In the genomic region with DNA sequence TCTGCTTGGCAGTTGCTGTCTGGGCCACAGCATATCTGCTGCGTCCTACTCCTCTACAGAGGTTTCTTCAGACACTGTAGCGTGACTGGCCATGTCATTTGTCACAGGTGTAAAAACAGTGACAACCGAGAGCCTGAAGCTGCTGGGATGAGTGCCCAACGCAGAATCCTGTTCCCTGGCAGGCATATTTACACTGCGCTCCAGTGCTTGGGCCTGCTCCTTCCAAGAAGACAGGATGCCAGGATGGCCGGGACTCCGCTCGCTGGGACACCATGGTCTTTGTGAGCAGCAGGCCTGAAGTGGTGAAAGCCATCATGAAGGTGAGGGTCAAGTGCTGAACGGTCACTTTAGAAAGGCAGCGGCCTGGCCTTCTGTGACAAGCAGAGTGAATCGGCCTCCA, we compare ENCODE assay signal across 16 cellular contexts.
DNase-seq lines count a peak whose midpoint lies in the region; ATAC-seq and TF ChIP-seq lines count a peak whose summit lies in the region.
"Had no signal": no experiment of that assay in that cellular context is flagged by ENCODE, and none has a peak within 500 bp of the region (broad histone marks: within the 10 kb centered on the region; RNA-seq: fewer than 3 reads in every experiment).

No MANE protein-coding gene starts in this region.

- TF ChIP-seq CTCF in left ventricle myocardium inferior (IDR thresholded peaks at IDR 0.05; ENCODE audit: borderline replicate concordance) (no peak), dorsolateral prefrontal cortex (IDR thresholded peaks at IDR 0.05 in 54 of 56, conservative IDR thresholded peaks at IDR 0.05 in 2 of 56; ENCODE audit: low read depth in 1 of 56, partially characterized antibody in 56 of 56) (no peak), neural progenitor cell (IDR thresholded peaks at IDR 0.05) (no peak)

- H3K4me2 ChIP-seq in neural progenitor cell: peak overlapping the region; percentile 68

- H3K27me3 ChIP-seq in left ventricle myocardium inferior (ENCODE audit: low read depth) (peaks cover 74% of the 10 kb centered on the region), dorsolateral prefrontal cortex (no peaks in the 10 kb centered on the region), neural progenitor cell (peaks cover 9% of the 10 kb centered on the region)

- H3K36me3 Mint-ChIP-seq in neural progenitor cell: no peaks in the 10 kb centered on the region
- H3K36me3 Mint-ChIP-seq: IgD-negative memory B cell had no signal

- peaks cover 19% of the 10 kb centered on the region for H3K4me1 Mint-ChIP-seq in neural progenitor cell

- intact Hi-C loops in Right ventricle myocardium superior (cut with DNase I): loop anchor here (10.0 kb wide), 1 partner anchor 297 kb away; no protein-coding TSS in a partner anchor
- intact Hi-C loops in left ventricle myocardium inferior (cut with micrococcal nuclease): loop anchor here (10.0 kb wide), 2 partner anchors 167 to 297 kb away; no protein-coding TSS in a partner anchor
- intact Hi-C loops in dorsolateral prefrontal cortex (cut with DNase I): no loop called here

- no peak overlapping the region for H3K27ac ChIP-seq in left ventricle myocardium inferior (replicated peaks)
- H3K27ac ChIP-seq in dorsolateral prefrontal cortex: peak overlapping the region in 31 of 59 donors; percentile 3 to 81 (median 53)
- H3K27ac ChIP-seq in neural progenitor cell: no peak overlapping the region
- H3K27ac ChIP-seq: C4-2B, GM23248, RWPE1 had no signal

- H3K9me3 ChIP-seq in left ventricle myocardium inferior (replicated peaks) (no peaks in the 10 kb centered on the region), neural progenitor cell (ENCODE audit: low read depth) (no peaks in the 10 kb centered on the region)

- H3K79me2 ChIP-seq in neural progenitor cell (ENCODE audit: low read depth): no peaks in the 10 kb centered on the region

- DNase-seq in Right ventricle myocardium superior (no peak), left ventricle myocardium inferior (no peak), dorsolateral prefrontal cortex (peak in 5 of 10 donors; percentile 28 to 68 (median 48)), neural progenitor cell (ENCODE audit: low spot score) (no peak), Kasumi-1 (lab: John Stamatoyannopoulos, UW) (no peak), SKM-1 (lab: John Stamatoyannopoulos, UW; ENCODE audit: unreplicated experiment) (no peak)
- no peak for DNase-seq in activated CD4-positive, CD25-positive, alpha-beta regulatory T cell treated with anti-CD3 and anti-CD28 coated beads, Interleukin-2, amount 50 U/mL, for 72 hours
- DNase-seq: GM23248, NCI-H146, NCI-H2171, NCI-H510A had no signal

- H3K36me3 ChIP-seq in left ventricle myocardium inferior (no peaks in the 10 kb centered on the region), neural progenitor cell (no peaks in the 10 kb centered on the region)

- no peak overlapping the region for H3K27ac Mint-ChIP-seq in neural progenitor cell
- H3K27ac Mint-ChIP-seq: IgD-negative memory B cell had no signal

- H3K4me1 ChIP-seq in left ventricle myocardium inferior (no peaks in the 10 kb centered on the region), neural progenitor cell (peaks cover 48% of the 10 kb centered on the region)

- ATAC-seq in Right ventricle myocardium superior (ENCODE audit: poor library complexity) (peak; percentile 51), HG03045 (IDR thresholded peaks at IDR 0.05; ENCODE audit: unreplicated experiment) (no peak)
- ATAC-seq: HCT116 had no signal

- H3K9ac ChIP-seq in neural progenitor cell: no peak overlapping the region
- H3K9ac ChIP-seq: GM23248 had no signal

- peaks cover 6% of the 10 kb centered on the region for H3K27me3 Mint-ChIP-seq in neural progenitor cell (ENCODE audit: insufficient read depth, low read depth)
- H3K27me3 Mint-ChIP-seq: IgD-negative memory B cell had no signal

- H3K9me3 Mint-ChIP-seq in neural progenitor cell: peaks cover 6% of the 10 kb centered on the region
- H3K9me3 Mint-ChIP-seq: IgD-negative memory B cell had no signal

- H3K4me3 ChIP-seq in left ventricle myocardium inferior (no peak overlapping the region), dorsolateral prefrontal cortex (no peak overlapping the region), neural progenitor cell (no peak overlapping the region)
- H3K4me3 ChIP-seq: GM23248 had no signal

- H3F3A ChIP-seq in neural progenitor cell (ENCODE audit: low read depth): peaks cover 21% of the 10 kb centered on the region

- H4K20me1 ChIP-seq in neural progenitor cell (ENCODE audit: low read depth): no peaks in the 10 kb centered on the region

- no peak overlapping the region for H3K4me3 Mint-ChIP-seq in neural progenitor cell
- H3K4me3 Mint-ChIP-seq: IgD-negative memory B cell had no signal

- no peak overlapping the region for H2AFZ ChIP-seq in neural progenitor cell (replicated peaks)
- H2AFZ ChIP-seq: GM23248 had no signal

Comparison
In these comparisons a context has a peak if more than half of its experiments do, and no peak if none do; other contexts are left out.
1. H3K27ac ChIP-seq: peak in dorsolateral prefrontal cortex (31 of 59); none in left ventricle myocardium inferior (single experiment) and neural progenitor cell (single experiment).
2. intact Hi-C loops: an anchor here in Right ventricle myocardium superior (10.0 kb wide) and left ventricle myocardium inferior (10.0 kb wide); none called in dorsolateral prefrontal cortex.